11 cellular contexts compared by ENCODE assay signal in genomic region chr9:112339886-112340285, GRCh38.
"Had no signal": no experiment of that assay in that cellular context is flagged by ENCODE, and none has a peak within 500 bp of the region (broad histone marks: within the 10 kb centered on the region; RNA-seq: fewer than 3 reads in every experiment).

No MANE protein-coding gene starts in this region.

- H3K4me3 ChIP-seq: GM23248, GM23338, HAP-1 had no signal

- H3K9me3 ChIP-seq: HAP-1 had no signal

- FAIRE-seq: H1, H54 had no signal

- DNase-seq: GM23248, GOT3, H7, H9, HCEC 1CT, HFFc6 had no signal

- H3K4me2 ChIP-seq: GM23338 had no signal

- H3K4me1 ChIP-seq: HAP-1 had no signal

- ATAC-seq: GM23338, HCT116 had no signal
